ENCODE assay signal across 23 cellular contexts in the genomic region with DNA sequence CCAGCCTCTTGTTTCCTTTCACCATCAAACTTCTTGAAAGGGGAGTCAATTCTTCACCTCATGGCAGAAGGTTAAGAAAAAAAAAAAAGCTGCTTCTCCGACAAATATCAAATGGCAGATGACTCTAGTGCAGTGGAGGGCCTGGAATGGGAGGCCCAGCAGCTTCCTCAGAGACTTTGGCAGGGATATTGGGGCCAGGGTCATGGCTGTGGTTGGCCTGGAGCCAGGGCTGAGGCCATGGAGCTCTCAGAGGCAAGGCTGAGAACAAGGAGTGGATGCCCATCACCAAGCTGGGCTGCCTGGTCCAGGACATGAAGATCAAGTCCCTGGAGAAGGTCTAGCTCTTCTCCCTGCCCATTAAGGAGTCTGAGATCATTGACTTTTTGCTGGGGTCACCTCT.
"Had no signal": no experiment of that assay in that cellular context is flagged by ENCODE, and none has a peak within 500 bp of the region (broad histone marks: within the 10 kb centered on the region; RNA-seq: fewer than 3 reads in every experiment).

No MANE protein-coding gene starts in this region.

- FAIRE-seq: colon, kidney, small intestine had no signal

- DNase-seq: effector CD8-positive, alpha-beta T cell; endodermal cell; foreskin melanocyte; glutamatergic neuron; heart right ventricle; hypothalamus; kidney; naive B cell; nucleus accumbens; right lobe of liver; small intestine; stimulated activated CD4-positive, alpha-beta T cell treated with anti-CD3 and anti-CD28 coated beads, Interleukin-15, amount 100 ng/mL, for 24 hours; stimulated activated CD4-positive, alpha-beta T cell treated with anti-CD3 and anti-CD28 coated beads, Interleukin-4, amount 100 ng/mL, for 1 hour; stimulated activated CD8-positive, alpha-beta memory T cell treated with anti-CD3 and anti-CD28 coated beads, Interleukin-4, amount 100 ng/mL, for 48 hours; stimulated activated naive CD4-positive, alpha-beta T cell treated with Interleukin-2 at 50 U/mL for 16 hours; substantia nigra; testis; tibial artery had no signal

- H3K9me3 ChIP-seq: heart right ventricle, right lobe of liver, testis, tibial artery had no signal

- ATAC-seq: heart right ventricle; left lobe of liver; natural killer cell treated with Interleukin-12 subunit alpha and Interleukin-12 subunit beta and Interleukin-15 and Interleukin-18, amount 100 ng/mL, for 72 hours; right lobe of liver had no signal

- H3K27ac ChIP-seq: epithelial cell of prostate, heart right ventricle, right lobe of liver, testis, tibial artery had no signal

- H3K27me3 ChIP-seq: heart right ventricle, right lobe of liver, testis, tibial artery had no signal

- H3K4me3 ChIP-seq: heart right ventricle, lung, right lobe of liver, testis, tibial artery had no signal
